ENCODE assay signal across 1 cellular context in the genomic region with DNA sequence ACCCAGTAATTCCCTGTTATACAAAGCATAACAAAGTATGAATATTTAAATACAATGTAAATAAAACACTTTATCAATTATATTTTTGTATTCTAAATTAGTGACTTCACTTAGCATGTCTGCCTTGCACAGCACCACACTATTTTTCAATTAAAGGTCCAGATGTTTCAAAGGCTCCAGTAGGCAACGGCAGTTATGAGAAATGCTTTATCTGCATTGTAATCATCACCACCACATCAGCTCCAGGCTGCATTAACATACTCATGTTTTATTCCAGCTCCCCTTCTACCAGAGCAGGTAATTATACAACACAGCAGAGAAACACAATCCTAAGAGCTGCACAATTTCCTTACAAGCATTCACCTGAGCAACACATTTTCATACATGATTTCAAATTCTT.
A peak's percentile ranks its signal among the peaks of the same experiment; 100 is the strongest.
TF ChIP-seq lines count a peak whose summit lies in the region.

No MANE protein-coding gene starts in this region.

TF ChIP-seq in SK-N-SH, 30 proteins besides CTCF, POLR2A, EP300 and RAD21 (continued from another document):
- TF ChIP-seq, protein P1, sequence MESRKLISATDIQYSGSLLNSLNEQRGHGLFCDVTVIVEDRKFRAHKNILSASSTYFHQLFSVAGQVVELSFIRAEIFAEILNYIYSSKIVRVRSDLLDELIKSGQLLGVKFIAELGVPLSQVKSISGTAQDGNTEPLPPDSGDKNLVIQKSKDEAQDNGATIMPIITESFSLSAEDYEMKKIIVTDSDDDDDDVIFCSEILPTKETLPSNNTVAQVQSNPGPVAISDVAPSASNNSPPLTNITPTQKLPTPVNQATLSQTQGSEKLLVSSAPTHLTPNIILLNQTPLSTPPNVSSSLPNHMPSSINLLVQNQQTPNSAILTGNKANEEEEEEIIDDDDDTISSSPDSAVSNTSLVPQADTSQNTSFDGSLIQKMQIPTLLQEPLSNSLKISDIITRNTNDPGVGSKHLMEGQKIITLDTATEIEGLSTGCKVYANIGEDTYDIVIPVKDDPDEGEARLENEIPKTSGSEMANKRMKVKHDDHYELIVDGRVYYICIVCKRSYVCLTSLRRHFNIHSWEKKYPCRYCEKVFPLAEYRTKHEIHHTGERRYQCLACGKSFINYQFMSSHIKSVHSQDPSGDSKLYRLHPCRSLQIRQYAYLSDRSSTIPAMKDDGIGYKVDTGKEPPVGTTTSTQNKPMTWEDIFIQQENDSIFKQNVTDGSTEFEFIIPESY (IDR thresholded peaks at IDR 0.05; ENCODE audit: borderline replicate concordance, low read depth), result no peak
- no peak for TF ChIP-seq FOSL2 (IDR thresholded peaks at IDR 0.05; ENCODE audit: borderline replicate concordance, low read depth)
- 0 out of 2 replicates have a peak, but pooled peaks have one; percentile 49 for TF ChIP-seq RFX5 (IDR thresholded peaks at IDR 0.05; ENCODE audit: low read length)
- TF ChIP-seq REST (IDR thresholded peaks at IDR 0.05; ENCODE audit: low read depth, low read length), result no peak
- no peak for TF ChIP-seq YY1 (IDR thresholded peaks at IDR 0.05; ENCODE audit: low read depth)
- no peak for TF ChIP-seq NFIC (IDR thresholded peaks at IDR 0.05; ENCODE audit: borderline replicate concordance)
- TF ChIP-seq, protein P2, sequence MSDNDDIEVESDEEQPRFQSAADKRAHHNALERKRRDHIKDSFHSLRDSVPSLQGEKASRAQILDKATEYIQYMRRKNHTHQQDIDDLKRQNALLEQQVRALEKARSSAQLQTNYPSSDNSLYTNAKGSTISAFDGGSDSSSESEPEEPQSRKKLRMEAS (IDR thresholded peaks at IDR 0.05; ENCODE audit: low read depth), result no peak
- TF ChIP-seq PBX3 (IDR thresholded peaks at IDR 0.05), result no peak
- peak; percentile 71; the same call in 1 of the 2 replicates for TF ChIP-seq RCOR1 (IDR thresholded peaks at IDR 0.05; ENCODE audit: low read length)
- no peak for TF ChIP-seq TEAD4 (IDR thresholded peaks at IDR 0.05; ENCODE audit: borderline replicate concordance, insufficient read depth)
- TF ChIP-seq RXRA (IDR thresholded peaks at IDR 0.05; ENCODE audit: borderline replicate concordance, low read depth), result no peak
- no peak for TF ChIP-seq MEF2A (IDR thresholded peaks at IDR 0.05; ENCODE audit: borderline replicate concordance, low read depth)
- TF ChIP-seq GABPA (IDR thresholded peaks at IDR 0.05; ENCODE audit: low read depth), result no peak
- TF ChIP-seq GATA2 (CRISPR knock-in tag; IDR thresholded peaks at IDR 0.05), result peak; percentile 89
- TF ChIP-seq SMC3 (IDR thresholded peaks at IDR 0.05; ENCODE audit: low read depth, low read length), result no peak; the same call in 1 of the 2 replicates
- TF ChIP-seq, protein P3, sequence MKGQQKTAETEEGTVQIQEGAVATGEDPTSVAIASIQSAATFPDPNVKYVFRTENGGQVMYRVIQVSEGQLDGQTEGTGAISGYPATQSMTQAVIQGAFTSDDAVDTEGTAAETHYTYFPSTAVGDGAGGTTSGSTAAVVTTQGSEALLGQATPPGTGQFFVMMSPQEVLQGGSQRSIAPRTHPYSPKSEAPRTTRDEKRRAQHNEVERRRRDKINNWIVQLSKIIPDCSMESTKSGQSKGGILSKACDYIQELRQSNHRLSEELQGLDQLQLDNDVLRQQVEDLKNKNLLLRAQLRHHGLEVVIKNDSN (IDR thresholded peaks at IDR 0.05; ENCODE audit: borderline replicate concordance, low read depth), result no peak
- no peak for TF ChIP-seq ELF1 (IDR thresholded peaks at IDR 0.05)
- no peak for TF ChIP-seq NRF1 (IDR thresholded peaks at IDR 0.05; ENCODE audit: low read depth, low read length)
